1 cellular context compared by ENCODE assay signal in genomic region chr7:143284591-143285453, GRCh38.
TF ChIP-seq lines count a peak whose summit lies in the region.

Gene TMEM139 (plus strand): TSS chr7:143284958. CDS start chr7:143285958, 1,000 bp downstream.

TF ChIP-seq in HepG2, 621 proteins besides CTCF, POLR2A, EP300 and RAD21 (continued from another document and continues in another):
- TF ChIP-seq MED8 (CRISPR knock-in tag; IDR thresholded peaks at IDR 0.05; ENCODE audit: insufficient replicate concordance), result no peak
- TF ChIP-seq KIAA2018 (CRISPR knock-in tag; IDR thresholded peaks at IDR 0.05; ENCODE audit: borderline replicate concordance), result no peak
- TF ChIP-seq FOXA1 (IDR thresholded peaks at IDR 0.05), result no peak
- TF ChIP-seq FOXA1 (CRISPR knock-in tag; IDR thresholded peaks at IDR 0.05), result no peak
- no peak for TF ChIP-seq MAFK (conservative IDR thresholded peaks at IDR 0.05 in 1 of 2, IDR thresholded peaks at IDR 0.05 in 1 of 2; ENCODE audit: low read length in 2 of 2)
- TF ChIP-seq ZNF142 (CRISPR knock-in tag; IDR thresholded peaks at IDR 0.05), result 0 out of 2 replicates have a peak, but pooled peaks have one; percentile 38
- TF ChIP-seq ZNF564 (CRISPR knock-in tag; IDR thresholded peaks at IDR 0.05), result 0 out of 2 replicates have a peak, but pooled peaks have one; percentile 47
- peak; percentile 59; the same call in 1 of the 2 replicates for TF ChIP-seq ZMYM4 (CRISPR knock-in tag; IDR thresholded peaks at IDR 0.05)
- TF ChIP-seq CHD4 (IDR thresholded peaks at IDR 0.05; ENCODE audit: borderline replicate concordance, low read length), result no peak
- peak; percentile 53; the same call in 1 of the 2 replicates for TF ChIP-seq GZF1 (CRISPR knock-in tag; IDR thresholded peaks at IDR 0.05)
- TF ChIP-seq RARA (CRISPR knock-in tag; IDR thresholded peaks at IDR 0.05), result peak; percentile 16; the same call in 1 of the 2 replicates
- no peak for TF ChIP-seq NR3C1 (CRISPR knock-in tag; IDR thresholded peaks at IDR 0.05)
- TF ChIP-seq ZNF263 (CRISPR knock-in tag; IDR thresholded peaks at IDR 0.05), result no peak
- no peak for TF ChIP-seq KAT2B (IDR thresholded peaks at IDR 0.05; ENCODE audit: borderline replicate concordance, low read depth, low read length)
- no peak for TF ChIP-seq TEF (CRISPR knock-in tag; IDR thresholded peaks at IDR 0.05)
- TF ChIP-seq ZNF772 (CRISPR knock-in tag; IDR thresholded peaks at IDR 0.05), result no peak
- peak; percentile 45; the same call in 1 of the 2 replicates for TF ChIP-seq NR2F6 (IDR thresholded peaks at IDR 0.05)
- peak; percentile 41; the same call in 1 of the 2 replicates for TF ChIP-seq NR2F6 (CRISPR knock-in tag; IDR thresholded peaks at IDR 0.05)
- no peak for TF ChIP-seq CBX1 (IDR thresholded peaks at IDR 0.05; ENCODE audit: low read depth)
- peak; percentile 57; the same call in 1 of the 2 replicates for TF ChIP-seq ZSCAN25 (CRISPR knock-in tag; IDR thresholded peaks at IDR 0.05)
- TF ChIP-seq, protein P1, sequence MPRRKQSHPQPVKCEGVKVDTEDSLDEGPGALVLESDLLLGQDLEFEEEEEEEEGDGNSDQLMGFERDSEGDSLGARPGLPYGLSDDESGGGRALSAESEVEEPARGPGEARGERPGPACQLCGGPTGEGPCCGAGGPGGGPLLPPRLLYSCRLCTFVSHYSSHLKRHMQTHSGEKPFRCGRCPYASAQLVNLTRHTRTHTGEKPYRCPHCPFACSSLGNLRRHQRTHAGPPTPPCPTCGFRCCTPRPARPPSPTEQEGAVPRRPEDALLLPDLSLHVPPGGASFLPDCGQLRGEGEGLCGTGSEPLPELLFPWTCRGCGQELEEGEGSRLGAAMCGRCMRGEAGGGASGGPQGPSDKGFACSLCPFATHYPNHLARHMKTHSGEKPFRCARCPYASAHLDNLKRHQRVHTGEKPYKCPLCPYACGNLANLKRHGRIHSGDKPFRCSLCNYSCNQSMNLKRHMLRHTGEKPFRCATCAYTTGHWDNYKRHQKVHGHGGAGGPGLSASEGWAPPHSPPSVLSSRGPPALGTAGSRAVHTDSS (CRISPR knock-in tag; conservative IDR thresholded peaks at IDR 0.05), result no peak
- TF ChIP-seq NAIF1 (CRISPR knock-in tag; IDR thresholded peaks at IDR 0.05; ENCODE audit: borderline replicate concordance), result no peak
- peak; percentile 27; the same call in 1 of the 2 replicates for TF ChIP-seq NR2F2 (IDR thresholded peaks at IDR 0.05; ENCODE audit: borderline replicate concordance, low read depth)
- no peak for TF ChIP-seq HMGA1 (CRISPR knock-in tag; conservative IDR thresholded peaks at IDR 0.05)
- TF ChIP-seq NFYC (CRISPR knock-in tag; IDR thresholded peaks at IDR 0.05), result peak; percentile 31; the same call in 1 of the 2 replicates
- TF ChIP-seq MTF1 (CRISPR knock-in tag; IDR thresholded peaks at IDR 0.05), result no peak
- TF ChIP-seq HDAC2 (CRISPR knock-in tag; IDR thresholded peaks at IDR 0.05), result peak; percentile 28
- TF ChIP-seq NPAS2 (CRISPR knock-in tag; IDR thresholded peaks at IDR 0.05; ENCODE audit: borderline replicate concordance), result no peak
- TF ChIP-seq, protein P2, sequence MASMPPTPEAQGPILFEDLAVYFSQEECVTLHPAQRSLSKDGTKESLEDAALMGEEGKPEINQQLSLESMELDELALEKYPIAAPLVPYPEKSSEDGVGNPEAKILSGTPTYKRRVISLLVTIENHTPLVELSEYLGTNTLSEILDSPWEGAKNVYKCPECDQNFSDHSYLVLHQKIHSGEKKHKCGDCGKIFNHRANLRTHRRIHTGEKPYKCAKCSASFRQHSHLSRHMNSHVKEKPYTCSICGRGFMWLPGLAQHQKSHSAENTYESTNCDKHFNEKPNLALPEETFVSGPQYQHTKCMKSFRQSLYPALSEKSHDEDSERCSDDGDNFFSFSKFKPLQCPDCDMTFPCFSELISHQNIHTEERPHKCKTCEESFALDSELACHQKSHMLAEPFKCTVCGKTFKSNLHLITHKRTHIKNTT (CRISPR knock-in tag; IDR thresholded peaks at IDR 0.05), result no peak
- TF ChIP-seq, protein P3, sequence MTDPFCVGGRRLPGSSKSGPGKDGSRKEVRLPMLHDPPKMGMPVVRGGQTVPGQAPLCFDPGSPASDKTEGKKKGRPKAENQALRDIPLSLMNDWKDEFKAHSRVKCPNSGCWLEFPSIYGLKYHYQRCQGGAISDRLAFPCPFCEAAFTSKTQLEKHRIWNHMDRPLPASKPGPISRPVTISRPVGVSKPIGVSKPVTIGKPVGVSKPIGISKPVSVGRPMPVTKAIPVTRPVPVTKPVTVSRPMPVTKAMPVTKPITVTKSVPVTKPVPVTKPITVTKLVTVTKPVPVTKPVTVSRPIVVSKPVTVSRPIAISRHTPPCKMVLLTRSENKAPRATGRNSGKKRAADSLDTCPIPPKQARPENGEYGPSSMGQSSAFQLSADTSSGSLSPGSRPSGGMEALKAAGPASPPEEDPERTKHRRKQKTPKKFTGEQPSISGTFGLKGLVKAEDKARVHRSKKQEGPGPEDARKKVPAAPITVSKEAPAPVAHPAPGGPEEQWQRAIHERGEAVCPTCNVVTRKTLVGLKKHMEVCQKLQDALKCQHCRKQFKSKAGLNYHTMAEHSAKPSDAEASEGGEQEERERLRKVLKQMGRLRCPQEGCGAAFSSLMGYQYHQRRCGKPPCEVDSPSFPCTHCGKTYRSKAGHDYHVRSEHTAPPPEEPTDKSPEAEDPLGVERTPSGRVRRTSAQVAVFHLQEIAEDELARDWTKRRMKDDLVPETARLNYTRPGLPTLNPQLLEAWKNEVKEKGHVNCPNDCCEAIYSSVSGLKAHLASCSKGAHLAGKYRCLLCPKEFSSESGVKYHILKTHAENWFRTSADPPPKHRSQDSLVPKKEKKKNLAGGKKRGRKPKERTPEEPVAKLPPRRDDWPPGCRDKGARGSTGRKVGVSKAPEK (CRISPR knock-in tag; IDR thresholded peaks at IDR 0.05; ENCODE audit: borderline replicate concordance), result no peak
- TF ChIP-seq MTF2 (CRISPR knock-in tag; IDR thresholded peaks at IDR 0.05; ENCODE audit: borderline replicate concordance), result no peak
- TF ChIP-seq SOX6 (IDR thresholded peaks at IDR 0.05), result no peak
- TF ChIP-seq SOX6 (CRISPR knock-in tag; IDR thresholded peaks at IDR 0.05), result peak; percentile 81
- TF ChIP-seq KMT2B (CRISPR knock-in tag; IDR thresholded peaks at IDR 0.05), result peak; percentile 22; the same call in 1 of the 2 replicates
- TF ChIP-seq IRX3 (CRISPR knock-in tag; IDR thresholded peaks at IDR 0.05; ENCODE audit: borderline replicate concordance, low read depth), result no peak
- TF ChIP-seq SAP130 (CRISPR knock-in tag; IDR thresholded peaks at IDR 0.05; ENCODE audit: low read depth), result peak; percentile 62; the same call in 1 of the 2 replicates
- TF ChIP-seq SOX5 (CRISPR knock-in tag; IDR thresholded peaks at IDR 0.05; ENCODE audit: borderline replicate concordance), result peak; percentile 80
- TF ChIP-seq CHCHD3 (CRISPR knock-in tag; IDR thresholded peaks at IDR 0.05), result no peak
